Comparison of ENCODE assay signal across 8 cellular contexts in the genomic region with DNA sequence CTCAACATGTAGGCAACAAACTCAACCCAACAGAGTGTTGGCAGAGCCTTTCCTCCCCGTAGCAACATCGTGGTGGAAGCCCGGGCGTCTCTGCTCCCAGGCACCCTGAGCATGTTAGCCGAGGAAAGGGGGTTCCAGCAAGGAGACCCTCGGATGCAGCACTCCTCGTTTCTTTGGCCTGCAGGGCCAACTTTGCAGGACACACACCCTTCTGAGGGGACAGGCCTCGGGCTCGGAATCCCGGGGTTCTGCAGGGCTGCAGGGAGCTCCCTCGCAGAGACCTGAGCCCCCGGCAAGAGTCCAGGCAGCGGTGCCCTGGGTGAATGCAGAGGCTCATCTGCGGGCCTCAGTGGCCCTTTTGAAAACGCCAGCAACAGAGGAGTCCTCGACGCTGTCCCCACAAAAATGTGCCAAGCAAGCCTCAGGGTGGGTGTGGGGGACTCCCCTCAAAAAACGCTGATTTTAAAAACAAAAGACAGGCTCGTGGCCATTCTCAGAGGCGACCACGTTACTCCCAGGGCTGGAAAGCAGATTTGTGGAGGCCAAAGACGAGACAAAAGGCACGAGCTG. TPM values are rescaled to one million over a fixed set of nuclear protein-coding genes. Genes with fewer than 3 reads are reported as not detected.
DNase-seq lines count a peak whose midpoint lies in the region; ATAC-seq, FAIRE-seq and TF ChIP-seq lines count a peak whose summit lies in the region.

No MANE protein-coding gene starts in this region.

- no peak for ATAC-seq in CD8-positive, alpha-beta T cell

- FAIRE-seq in urothelium cell line (lab: Jason Lieb, UNC): no peak

- CTCF ChIA-PET in CD8-positive, alpha-beta T cell (lab: Charles Lee): no interaction called here

- H3K4me3 Mint-ChIP-seq in CD8-positive, alpha-beta T cell: peak overlapping the region; percentile 80

- no peak overlapping the region for H3K4me3 ChIP-seq in CD8-positive, alpha-beta T cell (ENCODE audit: low read depth, low read length)
- H3K4me3 ChIP-seq in NT2/D1 (ENCODE audit: insufficient read length, low read depth): peak overlapping the region; percentile 55
- H3K4me3 ChIP-seq in mesodermal cell (ENCODE audit: extremely low read depth, insufficient read depth, low read length, poor library complexity, severe bottlenecking): peak overlapping the region; percentile 75

- POLR2A ChIA-PET in CD8-positive, alpha-beta T cell (lab: Charles Lee): no interaction called here

- peaks cover 9% of the 10 kb centered on the region for H3K4me1 ChIP-seq in CD8-positive, alpha-beta T cell (ENCODE audit: insufficient read depth, low read length)
- H3K4me1 ChIP-seq in NT2/D1 (ENCODE audit: insufficient read depth, insufficient read length) (no peaks in the 10 kb centered on the region), mesodermal cell (ENCODE audit: control insufficient read depth, insufficient read depth, low read length, poor library complexity, severe bottlenecking) (peaks cover 12% of the 10 kb centered on the region)

- peak overlapping the region; percentile 83 for H3K9ac ChIP-seq in NT2/D1 (ENCODE audit: insufficient read length, low read depth)

- H3K27me3 Mint-ChIP-seq in CD8-positive, alpha-beta T cell (ENCODE audit: low read depth): peaks cover 33% of the 10 kb centered on the region

- WGBS in mesodermal cell (ENCODE audit: insufficient coverage in 2 of 2), 2 experiments: 7% methylated on average over 22 of the region's 23 CpGs

- no peaks in the 10 kb centered on the region for H3K36me3 ChIP-seq in CD8-positive, alpha-beta T cell (ENCODE audit: insufficient read depth, low read length)
- peaks cover 12% of the 10 kb centered on the region for H3K36me3 ChIP-seq in NT2/D1 (ENCODE audit: insufficient read depth, insufficient read length, low read length)
- H3K36me3 ChIP-seq in mesodermal cell (ENCODE audit: control insufficient read depth, insufficient read depth, low read length): peaks cover 23% of the 10 kb centered on the region

- no peak overlapping the region for H3K27ac Mint-ChIP-seq in CD8-positive, alpha-beta T cell

- DNase-seq in CD8-positive, alpha-beta T cell: no peak
- DNase-seq in NT2/D1 (ENCODE audit: low read depth, low spot score): no peak
- peak; percentile 59 for DNase-seq in ecto neural progenitor cell (ENCODE audit: low spot score)
- peak; percentile 37 for DNase-seq in urothelium cell line (ENCODE audit: low spot score)
- no peak for DNase-seq in activated gamma-delta T cell (lab: John Stamatoyannopoulos, UW)
- no peak for DNase-seq in islet precursor cell
- no peak for DNase-seq in T-helper 9 cell

- H3K9me3 ChIP-seq in CD8-positive, alpha-beta T cell (ENCODE audit: low read length): no peaks in the 10 kb centered on the region
- 0 out of 2 replicates have a peak, but pooled peaks cover 2% of the 10 kb centered on the region for H3K9me3 ChIP-seq in NT2/D1 (ENCODE audit: insufficient read depth, low read length)
- H3K9me3 ChIP-seq in mesodermal cell (ENCODE audit: control insufficient read depth, low read length): no peaks in the 10 kb centered on the region

- no peak for TF ChIP-seq CTCF in CD8-positive, alpha-beta T cell (IDR thresholded peaks at IDR 0.05)

- no peaks in the 10 kb centered on the region for H3K9me3 Mint-ChIP-seq in CD8-positive, alpha-beta T cell

- no peaks in the 10 kb centered on the region for H3K27me3 ChIP-seq in CD8-positive, alpha-beta T cell (ENCODE audit: insufficient read depth, low read length)
- peaks cover 3% of the 10 kb centered on the region for H3K27me3 ChIP-seq in NT2/D1 (ENCODE audit: insufficient read depth, insufficient read length)

- no peaks in the 10 kb centered on the region for H3K36me3 Mint-ChIP-seq in CD8-positive, alpha-beta T cell

- H3K27ac ChIP-seq in CD8-positive, alpha-beta T cell (ENCODE audit: low read depth, low read length): no peak overlapping the region
- peak overlapping the region; percentile 83 for H3K27ac ChIP-seq in mesodermal cell (ENCODE audit: low read depth, low read length, severe bottlenecking)

- intact Hi-C loops in CD8-positive, alpha-beta T cell (cut with DNase I, micrococcal nuclease): loop anchor here (2.0 to 10.0 kb wide), 4 partner anchors 117 to 282 kb away; a partner anchor contains a TSS

- peaks cover 12% of the 10 kb centered on the region for H3K4me1 Mint-ChIP-seq in CD8-positive, alpha-beta T cell (ENCODE audit: low read depth)

RNA-seq across cellular contexts. Expression of a gene that starts 1.4 kb away (rescaled TPM):
- 1 to 10 TPM; 1.7 TPM for total RNA-seq in CD8-positive, alpha-beta T cell
- polyA plus RNA-seq in mesodermal cell (2013, experiment 1 of 2): 57.8 TPM
- 49.5 TPM for polyA plus RNA-seq in mesodermal cell (2013, experiment 2 of 2)

Comparison
In these comparisons a context has a peak if more than half of its experiments do, and no peak if none do; other contexts are left out.
1. DNase-seq: peak in ecto neural progenitor cell (single experiment) and urothelium cell line (single experiment); none in CD8-positive, alpha-beta T cell (0 of 7), NT2/D1 (single experiment), activated gamma-delta T cell (single experiment), islet precursor cell (single experiment) and T-helper 9 cell (single experiment).